Comparison of ENCODE assay signal across 15 cellular contexts in the genomic region with DNA sequence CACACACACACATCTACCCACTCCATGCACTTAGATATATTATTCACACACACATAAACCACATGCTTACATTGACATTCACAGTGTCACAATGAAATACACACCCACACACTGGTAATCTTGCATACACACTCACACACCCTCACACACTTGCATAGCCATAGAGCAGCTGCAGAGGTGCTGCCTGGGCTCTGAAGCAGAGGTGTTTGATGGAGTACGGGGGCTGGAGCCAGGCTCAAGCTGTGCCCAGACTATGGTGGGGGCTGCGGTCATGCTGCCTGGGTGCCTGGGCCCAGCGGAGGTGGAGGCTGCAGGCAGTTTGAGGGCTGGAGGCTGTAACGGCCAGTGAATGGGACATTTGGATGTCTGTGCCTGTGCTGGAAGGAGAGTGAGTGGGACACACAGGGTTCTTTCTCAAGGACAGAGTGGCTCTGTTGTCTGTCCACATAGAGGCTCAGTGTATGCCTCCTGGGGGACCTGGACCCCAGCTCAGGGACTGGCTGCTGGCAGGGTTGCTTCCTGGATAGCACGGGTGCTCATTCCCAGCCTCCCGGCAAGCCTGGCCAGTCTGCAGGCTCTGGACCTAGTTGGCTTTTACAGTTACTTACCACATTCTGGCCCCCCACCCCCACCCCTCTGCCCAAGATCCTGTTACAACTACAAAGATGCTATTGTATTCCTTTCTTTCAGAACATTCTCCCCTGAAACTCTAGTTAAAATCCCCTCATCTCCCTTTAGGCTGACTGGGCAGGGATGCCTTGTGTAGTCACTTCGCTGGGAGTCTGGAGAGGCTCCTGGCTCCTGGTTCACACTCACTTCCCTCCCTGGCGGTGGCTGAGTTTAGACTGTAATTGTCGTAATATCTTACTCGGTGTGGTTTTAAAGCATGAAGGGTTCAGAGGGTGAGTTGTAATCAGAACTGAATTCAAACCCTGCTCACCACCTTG. TPM values are rescaled to one million over a fixed set of nuclear protein-coding genes. Genes with fewer than 3 reads are reported as not detected.
DNase-seq lines count a peak whose midpoint lies in the region; ATAC-seq, FAIRE-seq and TF ChIP-seq lines count a peak whose summit lies in the region.
"Had no signal": no experiment of that assay in that cellular context is flagged by ENCODE, and none has a peak within 500 bp of the region (broad histone marks: within the 10 kb centered on the region; RNA-seq: fewer than 3 reads in every experiment).

No MANE protein-coding gene starts in this region.

- ATAC-seq in GM18858 (IDR thresholded peaks at IDR 0.05; ENCODE audit: unreplicated experiment) (no peak), GM21737 (IDR thresholded peaks at IDR 0.05; ENCODE audit: unreplicated experiment) (no peak)

- no peak overlapping the region for H3K4me3 ChIP-seq in fibroblast of the aortic adventitia (ENCODE audit: low read depth, low read length)

- FAIRE-seq in GM12892 (lab: Jason Lieb, UNC) = no peak

- no peak for TF ChIP-seq POLR2A in GM12892 (IDR thresholded peaks at IDR 0.05; ENCODE audit: low read depth, low read length)

- DNase-seq in Ammon's horn (ENCODE audit: low spot score) (peak; percentile 85), OCI-M1 (lab: John Stamatoyannopoulos, UW) (peak; percentile 38), fibroblast of the aortic adventitia (ENCODE audit: low read depth) (peak; percentile 12), nucleus accumbens (lab: John Stamatoyannopoulos, UW) (peak in 52 of 56 donors; percentile 19 to 81 (median 55)), GM12892 (ENCODE audit: insufficient read length) (no peak)
- no peak for DNase-seq in activated CD4-positive, alpha-beta T cell treated with anti-CD3 and anti-CD28 coated beads, Interleukin-2, amount 50 U/mL, for 4 hours
- DNase-seq: ACHN; activated CD4-positive, alpha-beta memory T cell treated with anti-CD3 and anti-CD28 coated beads for 36 hours; brain microvascular endothelial cell; GF-D8; immature natural killer cell had no signal

- no peak for TF ChIP-seq CTCF in fibroblast of the aortic adventitia (IDR thresholded peaks at IDR 0.05; ENCODE audit: insufficient read depth, low read length)

RNA-seq across cellular contexts. Expression of gene GASK1A, which starts 12.5 kb away (rescaled TPM):
- total RNA-seq in fibroblast of the aortic adventitia (ENCODE audit: low replicate concordance) = 0.63 and 0.82 TPM in 2 replicates
- not detected for polyA plus RNA-seq in GM12892 (2012; ENCODE audit: missing spikeins)
- total RNA-seq: activated CD4-positive, alpha-beta memory T cell treated with anti-CD3 and anti-CD28 coated beads for 36 hours; NCI-H460; osteocyte had no signal
- polyA plus RNA-seq: immature natural killer cell had no signal

Comparison
In these comparisons a context has a peak if more than half of its experiments do, and no peak if none do; other contexts are left out.
1. DNase-seq: peak in Ammon's horn (single experiment), OCI-M1 (single experiment), fibroblast of the aortic adventitia (single experiment) and nucleus accumbens (52 of 56); none in activated CD4-positive, alpha-beta T cell treated with anti-CD3 and anti-CD28 coated beads, Interleukin-2, amount 50 U/mL, for 4 hours (0 of 2) and GM12892 (single experiment).